In genomic region chr11:32485733-32486132, GRCh38 we compare ENCODE assay signal across 1 cellular context.
TF ChIP-seq lines count a peak whose summit lies in the region.

No MANE protein-coding gene starts in this region.

TF ChIP-seq in GM23338, 12 proteins besides CTCF, POLR2A, EP300 and RAD21:
- TF ChIP-seq ZNF462 (CRISPR knock-in tag; IDR thresholded peaks at IDR 0.05) = no peak
- TF ChIP-seq ZNF114 (CRISPR knock-in tag; IDR thresholded peaks at IDR 0.05) = no peak
- TF ChIP-seq ETS1 (IDR thresholded peaks at IDR 0.05) = no peak
- TF ChIP-seq NANOG (IDR thresholded peaks at IDR 0.05; ENCODE audit: borderline replicate concordance) = no peak
- no peak for TF ChIP-seq CREB1 (CRISPR knock-in tag; IDR thresholded peaks at IDR 0.05; ENCODE audit: low read depth)
- no peak for TF ChIP-seq STAT1 (IDR thresholded peaks at IDR 0.05; ENCODE audit: unreplicated experiment)
- TF ChIP-seq ZNF331 (CRISPR knock-in tag; IDR thresholded peaks at IDR 0.05; ENCODE audit: low read depth) = no peak
- TF ChIP-seq JUNB (IDR thresholded peaks at IDR 0.05; ENCODE audit: unreplicated experiment) = no peak
- TF ChIP-seq POLR2AphosphoS5 (IDR thresholded peaks at IDR 0.05; ENCODE audit: low read depth) = no peak
- TF ChIP-seq REST (IDR thresholded peaks at IDR 0.05; ENCODE audit: unreplicated experiment) = no peak
- TF ChIP-seq EZH2phosphoT487 (IDR thresholded peaks at IDR 0.05; ENCODE audit: unreplicated experiment) = no peak
- no peak for TF ChIP-seq EZH2 (IDR thresholded peaks at IDR 0.05; ENCODE audit: low read depth, unreplicated experiment)
